In the genomic region with DNA sequence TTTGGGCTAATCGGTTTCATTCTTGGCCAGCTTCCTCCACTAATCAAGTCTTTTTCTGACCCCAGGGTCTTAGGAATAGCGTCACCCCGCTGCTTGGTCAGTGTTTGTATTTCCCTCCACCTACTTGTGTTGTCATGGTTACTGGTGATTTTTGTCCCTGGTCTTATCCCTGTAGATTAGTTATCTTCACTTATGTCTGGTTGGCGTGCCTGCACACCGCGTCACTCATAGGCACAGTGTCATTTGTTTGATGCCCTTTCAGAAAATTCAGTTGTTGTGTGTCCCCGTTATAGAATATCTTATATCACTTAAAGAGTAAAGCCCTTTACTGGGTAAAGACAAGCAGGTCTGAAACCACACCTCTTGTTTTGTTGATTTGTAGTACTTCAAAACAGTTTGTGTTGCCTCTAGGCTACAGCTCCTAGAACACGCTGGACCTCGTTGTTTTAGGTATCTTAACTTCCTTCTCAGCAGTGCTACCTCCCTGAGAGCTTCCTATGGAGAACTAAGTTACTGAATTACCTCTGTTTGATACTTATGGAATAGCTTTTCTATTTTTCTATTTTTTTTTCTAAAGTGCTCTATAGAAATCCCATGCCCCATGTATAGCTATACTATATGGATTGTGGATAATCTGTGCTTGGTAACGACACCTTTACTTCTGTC, we compare ENCODE assay signal across 8 cellular contexts. TPM values are rescaled to one million over a fixed set of nuclear protein-coding genes. Genes with fewer than 3 reads are reported as not detected.
DNase-seq lines count a peak whose midpoint lies in the region; ATAC-seq, FAIRE-seq and TF ChIP-seq lines count a peak whose summit lies in the region.

No MANE protein-coding gene starts in this region.

- H3K27ac Mint-ChIP-seq in T-helper 2 cell treated with Interferon-gamma antibody and Interleukin-4, amounts not matched to agents 5 μg/mL and 100 μg/mL, for 36 hours: peak overlapping the region; percentile 77

- H3K27ac ChIP-seq in muscle layer of duodenum (ENCODE audit: low read length): peak overlapping the region; percentile 74

- FAIRE-seq in frontal cortex (lab: Jason Lieb, UNC): no peak

- H3K4me3 ChIP-seq in GM12864 (ENCODE audit: low read depth, low read length) (peak overlapping the region; percentile 89), muscle layer of duodenum (ENCODE audit: low read depth in 1 of 2, low read length in 2 of 2) (peak overlapping the region; percentile 99)

- TF ChIP-seq CTCF in GM12864 (IDR thresholded peaks at IDR 0.05; ENCODE audit: low read depth, low read length, missing control alignments): no peak

- no peak for TF ChIP-seq POLR2A in erythroblast (IDR thresholded peaks at IDR 0.05; ENCODE audit: low read length)

- H3K36me3 ChIP-seq in muscle layer of duodenum (ENCODE audit: control insufficient read depth in 1 of 2, insufficient read depth in 2 of 2, low read length in 2 of 2): peaks cover 0 to 3% of the 10 kb centered on the region in 2 donors

- H3K9me3 ChIP-seq in muscle layer of duodenum (ENCODE audit: control insufficient read depth in 1 of 2, low read length in 2 of 2): no peaks in the 10 kb centered on the region

- ATAC-seq in HG03571 (IDR thresholded peaks at IDR 0.05; ENCODE audit: unreplicated experiment): peak; percentile 2

- H3K27me3 Mint-ChIP-seq in T-helper 2 cell treated with Interferon-gamma antibody and Interleukin-4, amounts not matched to agents 5 μg/mL and 100 μg/mL, for 36 hours (ENCODE audit: low read depth): no peaks in the 10 kb centered on the region

- DNase-seq in GM12864 (ENCODE audit: low read depth): no peak
- DNase-seq in T-helper 2 cell treated with Interferon-gamma antibody and Interleukin-4, amounts not matched to agents 5 μg/mL and 100 μg/mL, for 36 hours (ENCODE audit: low spot score): no peak
- DNase-seq in erythroblast (lab: John Stamatoyannopoulos, UW): peak; percentile 85 to 90
- no peak for DNase-seq in ecto neural progenitor cell (ENCODE audit: low spot score)
- no peak for DNase-seq in NCI-H1417 treated with DMSO at 0.1 percent for 48 hours (lab: John Stamatoyannopoulos, UW)
- no peak for DNase-seq in frontal cortex (ENCODE audit: low spot score in 2 of 2)

- no peaks in the 10 kb centered on the region for H3K27me3 ChIP-seq in muscle layer of duodenum (ENCODE audit: low read depth, low read length)

- H3K4me1 Mint-ChIP-seq in T-helper 2 cell treated with Interferon-gamma antibody and Interleukin-4, amounts not matched to agents 5 μg/mL and 100 μg/mL, for 36 hours (ENCODE audit: low read depth): peaks cover 24% of the 10 kb centered on the region

- H3K36me3 Mint-ChIP-seq in T-helper 2 cell treated with Interferon-gamma antibody and Interleukin-4, amounts not matched to agents 5 μg/mL and 100 μg/mL, for 36 hours (ENCODE audit: low read depth): no peaks in the 10 kb centered on the region

- H3K9me3 Mint-ChIP-seq in T-helper 2 cell treated with Interferon-gamma antibody and Interleukin-4, amounts not matched to agents 5 μg/mL and 100 μg/mL, for 36 hours: no peaks in the 10 kb centered on the region

- peaks cover 0 to 11% of the 10 kb centered on the region in 2 donors for H3K4me1 ChIP-seq in muscle layer of duodenum (ENCODE audit: control insufficient read depth in 1 of 2, insufficient read depth in 2 of 2, low read length in 2 of 2)

- H3K4me3 Mint-ChIP-seq in T-helper 2 cell treated with Interferon-gamma antibody and Interleukin-4, amounts not matched to agents 5 μg/mL and 100 μg/mL, for 36 hours: peak overlapping the region; percentile 88

RNA-seq across cellular contexts. Expression of gene PPP1R12B, which starts 0.9 kb away (rescaled TPM):
- total RNA-seq in frontal cortex: 24.5 TPM

RNA-seq across cellular contexts. Expression of gene UBE2T, which starts 7.7 kb away (rescaled TPM):
- 35.5 TPM for total RNA-seq in frontal cortex

Comparison
In these comparisons a context has a peak if more than half of its experiments do, and no peak if none do; other contexts are left out.
1. DNase-seq: peak in erythroblast (2 of 2); none in GM12864 (single experiment), T-helper 2 cell treated with Interferon-gamma antibody and Interleukin-4, amounts not matched to agents 5 μg/mL and 100 μg/mL, for 36 hours (single experiment), ecto neural progenitor cell (single experiment), NCI-H1417 treated with DMSO at 0.1 percent for 48 hours (single experiment) and frontal cortex (0 of 2).